16 cellular contexts compared by ENCODE assay signal in genomic region chr7:128033246-128033645, GRCh38. TPM values are rescaled to one million over a fixed set of nuclear protein-coding genes. Genes with fewer than 3 reads are reported as not detected.
A peak's percentile ranks its signal among the peaks of the same experiment; 100 is the strongest.
DNase-seq lines count a peak whose midpoint lies in the region; ATAC-seq and TF ChIP-seq lines count a peak whose summit lies in the region.
"Had no signal": no experiment of that assay in that cellular context is flagged by ENCODE, and none has a peak within 500 bp of the region (broad histone marks: within the 10 kb centered on the region; RNA-seq: fewer than 3 reads in every experiment).

No MANE protein-coding gene starts in this region.

- no peak for DNase-seq in activated naive CD4-positive, alpha-beta T cell treated with anti-CD3 and anti-CD28 coated beads, Interleukin-2, amount 10 ng/mL, durations not matched to agents 7 days and 5 days
- no peak for DNase-seq in activated naive CD4-positive, alpha-beta T cell treated with anti-CD3 and anti-CD28 coated beads, Interleukin-2, amount 50 U/mL, for 72 hours (ENCODE audit: low spot score in 2 of 2)
- peak in 21 of 61 donors; percentile 15 to 73 (median 43) for DNase-seq in caudate nucleus (lab: John Stamatoyannopoulos, UW)
- no peak for DNase-seq in Ammon's horn (ENCODE audit: low spot score)
- DNase-seq in upper lobe of left lung = no peak
- no peak for DNase-seq in amniotic stem cell (lab: John Stamatoyannopoulos, UW)
- DNase-seq: activated CD4-positive, alpha-beta T cell treated with anti-CD3 and anti-CD28 coated beads for 4 hours; left ventricle myocardium superior; T-helper 1 cell had no signal

- TF ChIP-seq POLR2A in upper lobe of left lung (IDR thresholded peaks at IDR 0.05) = no peak

- peaks cover 9% of the 10 kb centered on the region for H3K4me1 Mint-ChIP-seq in activated naive CD4-positive, alpha-beta T cell treated with anti-CD3 and anti-CD28 coated beads, Interleukin-2, amount 10 ng/mL, durations not matched to agents 7 days and 5 days

- peaks cover 54% of the 10 kb centered on the region for H3K27me3 Mint-ChIP-seq in activated naive CD4-positive, alpha-beta T cell treated with anti-CD3 and anti-CD28 coated beads, Interleukin-2, amount 10 ng/mL, durations not matched to agents 7 days and 5 days

- peaks cover 14% of the 10 kb centered on the region for H3K4me1 ChIP-seq in mesodermal cell (ENCODE audit: control insufficient read depth, insufficient read depth, low read length, poor library complexity, severe bottlenecking)
- peaks cover 20 to 48% (median 32%) of the 10 kb centered on the region in 4 donors for H3K4me1 ChIP-seq in upper lobe of left lung
- H3K4me1 ChIP-seq: breast epithelium had no signal

- ATAC-seq in activated naive CD4-positive, alpha-beta T cell treated with anti-CD3 and anti-CD28 coated beads, Interleukin-2, amount 50 U/mL, for 72 hours = no peak
- ATAC-seq in upper lobe of left lung (ENCODE audit: low FRiP score in 2 of 2) = no peak

- no peak overlapping the region for H3K27ac Mint-ChIP-seq in activated naive CD4-positive, alpha-beta T cell treated with anti-CD3 and anti-CD28 coated beads, Interleukin-2, amount 10 ng/mL, durations not matched to agents 7 days and 5 days
- no peak overlapping the region for H3K27ac Mint-ChIP-seq in activated naive CD4-positive, alpha-beta T cell treated with anti-CD3 and anti-CD28 coated beads, Interleukin-2, amount 50 U/mL, for 72 hours

- WGBS in mesodermal cell (ENCODE audit: insufficient coverage in 2 of 2), 2 experiments = 78 to 84% methylated on average over 7 to 9 of the region's 9 CpGs
- 51 to 77% methylated on average over 9 of the region's 9 CpGs for WGBS in upper lobe of left lung, 2 donors

- peaks cover 0 to 5% (median 0%) of the 10 kb centered on the region in 4 donors for H3K27me3 ChIP-seq in upper lobe of left lung
- H3K27me3 ChIP-seq: breast epithelium, heart left ventricle, tibial nerve had no signal

- peaks cover 11% of the 10 kb centered on the region for H3K36me3 Mint-ChIP-seq in activated naive CD4-positive, alpha-beta T cell treated with anti-CD3 and anti-CD28 coated beads, Interleukin-2, amount 10 ng/mL, durations not matched to agents 7 days and 5 days
- peaks cover 10% of the 10 kb centered on the region in 2 donors for H3K36me3 Mint-ChIP-seq in activated naive CD4-positive, alpha-beta T cell treated with anti-CD3 and anti-CD28 coated beads, Interleukin-2, amount 50 U/mL, for 72 hours

- H3K27ac ChIP-seq in caudate nucleus (ENCODE audit: low read depth, low read length) = peak overlapping the region; percentile 58
- H3K27ac ChIP-seq in mesodermal cell (ENCODE audit: low read depth, low read length, severe bottlenecking) = no peak overlapping the region
- H3K27ac ChIP-seq in temporal lobe (ENCODE audit: low read depth, low read length) = peak overlapping the region; percentile 27
- peak overlapping the region in 1 of 4 donors; percentile 87 for H3K27ac ChIP-seq in upper lobe of left lung
- H3K27ac ChIP-seq: breast epithelium, parathyroid adenoma had no signal

- H3K4me3 ChIP-seq in mesodermal cell (ENCODE audit: extremely low read depth, insufficient read depth, low read length, poor library complexity, severe bottlenecking) (peak overlapping the region; percentile 40), upper lobe of left lung (peak overlapping the region in 1 of 4 donors; percentile 64)

- H3K9me3 Mint-ChIP-seq in activated naive CD4-positive, alpha-beta T cell treated with anti-CD3 and anti-CD28 coated beads, Interleukin-2, amount 10 ng/mL, durations not matched to agents 7 days and 5 days = no peaks in the 10 kb centered on the region
- no peaks in the 10 kb centered on the region for H3K9me3 Mint-ChIP-seq in activated naive CD4-positive, alpha-beta T cell treated with anti-CD3 and anti-CD28 coated beads, Interleukin-2, amount 50 U/mL, for 72 hours

- CTCF ChIA-PET in activated naive CD4-positive, alpha-beta T cell treated with anti-CD3 and anti-CD28 coated beads, Interleukin-2, amount 10 ng/mL, durations not matched to agents 7 days and 5 days (lab: Charles Lee) = no interaction called here

- H3K4me3 Mint-ChIP-seq in activated naive CD4-positive, alpha-beta T cell treated with anti-CD3 and anti-CD28 coated beads, Interleukin-2, amount 10 ng/mL, durations not matched to agents 7 days and 5 days = peak overlapping the region; percentile 31

- H3K36me3 ChIP-seq in mesodermal cell (ENCODE audit: control insufficient read depth, insufficient read depth, low read length) (peaks cover 17% of the 10 kb centered on the region), upper lobe of left lung (no peaks in the 10 kb centered on the region)
- H3K36me3 ChIP-seq: breast epithelium had no signal

- no peak for TF ChIP-seq CTCF in upper lobe of left lung (IDR thresholded peaks at IDR 0.05)

- H3K9me3 ChIP-seq in mesodermal cell (ENCODE audit: control insufficient read depth, low read length) (no peaks in the 10 kb centered on the region), upper lobe of left lung (no peaks in the 10 kb centered on the region)
- H3K9me3 ChIP-seq: breast epithelium, heart left ventricle, tibial nerve had no signal

- no peak for TF ChIP-seq EP300 in upper lobe of left lung (IDR thresholded peaks at IDR 0.05)

RNA-seq across cellular contexts. Expression of gene LRRC4, which starts 2.0 kb away (rescaled TPM):
- under 1 TPM in 1 of 2 donors, not detected in 1; 0.51 TPM for total RNA-seq in activated naive CD4-positive, alpha-beta T cell treated with anti-CD3 and anti-CD28 coated beads, Interleukin-2, amount 50 U/mL, for 72 hours
- polyA plus RNA-seq in mesodermal cell (2013, experiment 1 of 2) = 17.9 TPM
- polyA plus RNA-seq in mesodermal cell (2013, experiment 2 of 2) = 12.1 TPM
- total RNA-seq in temporal lobe = 13.5 TPM
- total RNA-seq in upper lobe of left lung = 10 to 100 TPM in 3 of 6 donors, 1 to 10 TPM in 3; 3.9 to 23.3 (median 11.1) TPM
- total RNA-seq: NCI-H460 had no signal
